ENCODE assay signal across 10 cellular contexts in the genomic region with DNA sequence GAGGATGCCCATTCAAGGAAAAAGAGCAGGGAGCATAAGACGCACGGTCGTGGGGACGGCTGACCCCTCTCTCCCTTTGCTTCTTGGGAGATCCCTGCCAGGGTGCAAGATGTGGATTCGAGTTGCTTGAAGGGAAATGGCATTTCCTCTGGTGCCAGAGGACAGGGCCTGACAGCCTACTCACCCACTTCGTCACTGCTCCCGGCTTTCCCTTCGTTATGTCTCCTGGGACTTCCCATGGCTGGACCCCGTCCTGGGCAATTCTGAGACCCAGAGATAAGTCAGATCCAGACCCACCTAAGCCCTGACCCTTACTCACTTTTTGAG. TPM values are rescaled to one million over a fixed set of nuclear protein-coding genes. Genes with fewer than 3 reads are reported as not detected.
A peak's percentile ranks its signal among the peaks of the same experiment; 100 is the strongest.
DNase-seq lines count a peak whose midpoint lies in the region; ATAC-seq and TF ChIP-seq lines count a peak whose summit lies in the region.
"Had no signal": no experiment of that assay in that cellular context is flagged by ENCODE, and none has a peak within 500 bp of the region (broad histone marks: within the 10 kb centered on the region; RNA-seq: fewer than 3 reads in every experiment).

No MANE protein-coding gene starts in this region.

- peaks cover 10 to 18% of the 10 kb centered on the region in 2 experiments for H3K36me3 ChIP-seq in HCT116 (ENCODE audit: control insufficient read depth in 1 of 2, insufficient read depth in 2 of 2, low read length in 2 of 2)
- H3K36me3 ChIP-seq in iPS DF 6.9 (ENCODE audit: control insufficient read depth, insufficient read depth, low read length), result peaks cover 31% of the 10 kb centered on the region
- H3K36me3 ChIP-seq in subcutaneous abdominal adipose tissue (ENCODE audit: control insufficient read depth in 5 of 5, insufficient read depth in 5 of 5, low read length in 5 of 5), result peaks cover 0 to 62% (median 51%) of the 10 kb centered on the region in 5 donors

- no peak for TF ChIP-seq RAD21 in HCT116 (IDR thresholded peaks at IDR 0.05; ENCODE audit: low read depth)

- H3K4me3 Mint-ChIP-seq in WTC11, result no peak overlapping the region

- CTCF ChIA-PET in HCT116 (lab: Charles Lee) (no interaction called here), WTC11 (lab: Charles Lee) (interaction anchor here (1.0 to 1.9 kb wide), 3 partner anchors 9 to 12 kb away, joined by 4 to 12 read pairs (median 4); no protein-coding TSS in a partner anchor)

- H3K9ac ChIP-seq in HCT116 (ENCODE audit: low read length) (peak overlapping the region; percentile 93), subcutaneous abdominal adipose tissue (ENCODE audit: low read length in 5 of 5) (peak overlapping the region in 2 of 5 donors; percentile 17 to 74)

- intact Hi-C loops in HCT116 (cut with micrococcal nuclease), result no loop called here

- DNase-seq in HCT116 (ENCODE audit: low read depth, low spot score) (no peak), WTC11 (ENCODE audit: low spot score) (no peak), iPS DF 6.9 (ENCODE audit: low read depth, low spot score) (no peak), COLO668 (lab: John Stamatoyannopoulos, UW; ENCODE audit: unreplicated experiment) (no peak)
- DNase-seq in activated CD8-positive, alpha-beta memory T cell treated with anti-CD3 and anti-CD28 coated beads for 24 hours, result no peak
- DNase-seq in stimulated activated CD4-positive, alpha-beta T cell treated with anti-CD3 and anti-CD28 coated beads, Interleukin-2, amount 100 ng/mL, for 48 hours, result no peak
- DNase-seq: NCI-H446 treated with DMSO at 0.1 percent for 48 hours; nucleus accumbens; stimulated activated naive CD8-positive, alpha-beta T cell treated with anti-CD3 and anti-CD28 coated beads, Interleukin-15, amount 100 ng/mL, for 72 hours had no signal

- RAD21 ChIA-PET in HCT116 (lab: Charles Lee; ENCODE audit: low non-redundant PET in 1 of 2, low total read pairs in 2 of 2, uncharacterized antibody in 2 of 2, unreplicated experiment in 2 of 2), result no interaction called here

- BruUV-seq in HCT116 (replicated peaks; lab: Mats Ljungman, UMichigan), result TSS peak; percentile 70

- no peaks in the 10 kb centered on the region for H3K27me3 Mint-ChIP-seq in WTC11 (ENCODE audit: low read depth)
- H3K27me3 Mint-ChIP-seq: stimulated activated naive CD8-positive, alpha-beta T cell treated with anti-CD3 and anti-CD28 coated beads, Interleukin-15, amount 100 ng/mL, for 72 hours had no signal

- no peaks in the 10 kb centered on the region for H4K20me1 ChIP-seq in HCT116 (ENCODE audit: insufficient read depth)

- WGBS in iPS DF 6.9 (ENCODE audit: insufficient coverage, insufficient read length), result no CpG with 5 or more reads among the region's 9 CpGs

- H3K4me1 ChIP-seq in HCT116 (ENCODE audit: control insufficient read depth in 1 of 2, insufficient read depth in 2 of 2, low read length in 2 of 2) (peaks cover 11 to 28% of the 10 kb centered on the region in 2 experiments), iPS DF 6.9 (ENCODE audit: control insufficient read depth, insufficient read depth, low read length) (peaks cover 5% of the 10 kb centered on the region), subcutaneous abdominal adipose tissue (ENCODE audit: control insufficient read depth in 5 of 5, insufficient read depth in 5 of 5, low read length in 5 of 5) (peaks cover 3 to 36% (median 27%) of the 10 kb centered on the region in 5 donors)

- peak overlapping the region; percentile 79 to 89 for H3K4me3 ChIP-seq in HCT116 (replicated peaks in 1 of 2; ENCODE audit: low read depth in 1 of 2, low read length in 2 of 2)
- peak overlapping the region; percentile 87; the same call in 1 of the 2 replicates for H3K4me3 ChIP-seq in iPS DF 6.9 (ENCODE audit: low read length)
- H3K4me3 ChIP-seq in subcutaneous abdominal adipose tissue (ENCODE audit: low read depth in 1 of 5, low read length in 5 of 5), result peak overlapping the region; percentile 60 to 100 (median 86)

- peak overlapping the region; percentile 100 for H3K27ac Mint-ChIP-seq in WTC11
- H3K27ac Mint-ChIP-seq: stimulated activated naive CD8-positive, alpha-beta T cell treated with anti-CD3 and anti-CD28 coated beads, Interleukin-15, amount 100 ng/mL, for 72 hours had no signal

- ATAC-seq in HCT116 (no peak), WTC11 (no peak)

- H2AFZ ChIP-seq in HCT116 (ENCODE audit: low read depth, low read length, poor library complexity, severe bottlenecking), result no peak overlapping the region

- H3K79me2 ChIP-seq in HCT116 (ENCODE audit: insufficient read depth, low read length), result peaks cover 32% of the 10 kb centered on the region

- POLR2A ChIA-PET in HCT116 (lab: Charles Lee), result no interaction called here
- POLR2A ChIA-PET in WTC11 (lab: Charles Lee), result interaction anchor here (0.6 kb wide), 1 partner anchor 42 kb away, joined by 3 read pairs; no protein-coding TSS in a partner anchor

- H3K9me3 ChIP-seq in HCT116 (ENCODE audit: control insufficient read depth in 1 of 2, insufficient read depth in 1 of 2, low read depth in 1 of 2, low read length in 2 of 2) (peaks cover 0 to 6% of the 10 kb centered on the region in 2 experiments; a peak in 1 of 4 replicates), iPS DF 6.9 (ENCODE audit: control insufficient read depth, insufficient read depth, low read length) (no peaks in the 10 kb centered on the region), subcutaneous abdominal adipose tissue (ENCODE audit: control insufficient read depth in 5 of 5, low read length in 5 of 5) (no peaks in the 10 kb centered on the region)

- no peak for TF ChIP-seq POLR2A in HCT116 (IDR thresholded peaks at IDR 0.05; ENCODE audit: borderline replicate concordance, extremely low read depth, insufficient read depth, insufficient read length)

- H3K9me3 Mint-ChIP-seq in WTC11, result no peaks in the 10 kb centered on the region
- H3K9me3 Mint-ChIP-seq: stimulated activated naive CD8-positive, alpha-beta T cell treated with anti-CD3 and anti-CD28 coated beads, Interleukin-15, amount 100 ng/mL, for 72 hours had no signal

- TF ChIP-seq CTCF in HCT116 (IDR thresholded peaks at IDR 0.05 in 2 of 3, conservative IDR thresholded peaks at IDR 0.05 in 1 of 3; ENCODE audit: borderline replicate concordance in 1 of 3, insufficient read depth in 1 of 3, low read depth in 2 of 3, low read length in 2 of 3) (no peak), WTC11 (IDR thresholded peaks at IDR 0.05) (no peak)

- H3K9me2 ChIP-seq in HCT116 (ENCODE audit: insufficient read depth), result no peaks in the 10 kb centered on the region

- H3K27ac ChIP-seq in HCT116 (ENCODE audit: low read depth, low read length) (peak overlapping the region; percentile 98), iPS DF 6.9 (ENCODE audit: low read length) (no peak overlapping the region), subcutaneous abdominal adipose tissue (ENCODE audit: low read depth, low read length) (peak overlapping the region; percentile 99)

- H3K4me2 ChIP-seq in HCT116 (ENCODE audit: low read length), result peak overlapping the region; percentile 99

- peaks cover 44% of the 10 kb centered on the region for H3K36me3 Mint-ChIP-seq in WTC11

- H3K27me3 ChIP-seq in HCT116 (ENCODE audit: insufficient read depth, low read length), result no peaks in the 10 kb centered on the region
- H3K27me3 ChIP-seq in iPS DF 6.9 (ENCODE audit: control insufficient read depth, insufficient read depth, low read length), result no peaks in the 10 kb centered on the region
- H3K27me3 ChIP-seq in subcutaneous abdominal adipose tissue (ENCODE audit: control insufficient read depth in 5 of 5, insufficient read depth in 4 of 5, low read length in 5 of 5), result no peaks in the 10 kb centered on the region

- peaks cover 23% of the 10 kb centered on the region for H3K4me1 Mint-ChIP-seq in WTC11

TF ChIP-seq in HCT116, 20 proteins besides CTCF, POLR2A, EP300 and RAD21 (continues in another document):
- TF ChIP-seq JUND (IDR thresholded peaks at IDR 0.05), result no peak
- TF ChIP-seq ZFX (IDR thresholded peaks at IDR 0.05), result no peak
- no peak for TF ChIP-seq TCF7L2 (IDR thresholded peaks at IDR 0.05; ENCODE audit: borderline replicate concordance, extremely low read depth, insufficient read depth, insufficient read length)
- TF ChIP-seq, protein P1, sequence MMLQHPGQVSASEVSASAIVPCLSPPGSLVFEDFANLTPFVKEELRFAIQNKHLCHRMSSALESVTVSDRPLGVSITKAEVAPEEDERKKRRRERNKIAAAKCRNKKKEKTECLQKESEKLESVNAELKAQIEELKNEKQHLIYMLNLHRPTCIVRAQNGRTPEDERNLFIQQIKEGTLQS (IDR thresholded peaks at IDR 0.05), result no peak
- TF ChIP-seq POLR2AphosphoS5 (IDR thresholded peaks at IDR 0.05; ENCODE audit: low read depth, low read length), result no peak
- TF ChIP-seq EZH2phosphoT487 (IDR thresholded peaks at IDR 0.05; ENCODE audit: borderline replicate concordance), result no peak
- TF ChIP-seq CEBPB (IDR thresholded peaks at IDR 0.05; ENCODE audit: low read depth), result no peak
- TF ChIP-seq SRF (IDR thresholded peaks at IDR 0.05; ENCODE audit: low read depth), result no peak

TF ChIP-seq in WTC11, 78 proteins besides CTCF, POLR2A, EP300 and RAD21:
- no peak for TF ChIP-seq EMX1 (CRISPR knock-in tag; IDR thresholded peaks at IDR 0.05)
- TF ChIP-seq, protein P2, sequence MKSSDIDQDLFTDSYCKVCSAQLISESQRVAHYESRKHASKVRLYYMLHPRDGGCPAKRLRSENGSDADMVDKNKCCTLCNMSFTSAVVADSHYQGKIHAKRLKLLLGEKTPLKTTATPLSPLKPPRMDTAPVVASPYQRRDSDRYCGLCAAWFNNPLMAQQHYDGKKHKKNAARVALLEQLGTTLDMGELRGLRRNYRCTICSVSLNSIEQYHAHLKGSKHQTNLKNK (CRISPR knock-in tag; IDR thresholded peaks at IDR 0.05), result no peak
- no peak for TF ChIP-seq GABPB1 (CRISPR knock-in tag; IDR thresholded peaks at IDR 0.05)
- no peak for TF ChIP-seq GTF2I (CRISPR knock-in tag; conservative IDR thresholded peaks at IDR 0.05)
- no peak for TF ChIP-seq FOXJ3 (CRISPR knock-in tag; IDR thresholded peaks at IDR 0.05; ENCODE audit: borderline replicate concordance)
- TF ChIP-seq NR1H2 (CRISPR knock-in tag; IDR thresholded peaks at IDR 0.05), result no peak
- TF ChIP-seq, protein P3, sequence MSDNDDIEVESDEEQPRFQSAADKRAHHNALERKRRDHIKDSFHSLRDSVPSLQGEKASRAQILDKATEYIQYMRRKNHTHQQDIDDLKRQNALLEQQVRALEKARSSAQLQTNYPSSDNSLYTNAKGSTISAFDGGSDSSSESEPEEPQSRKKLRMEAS (CRISPR knock-in tag; IDR thresholded peaks at IDR 0.05), result no peak

RNA-seq across cellular contexts. Expression of gene TBC1D17, which starts 1.2 kb away (rescaled TPM):
- total RNA-seq in HCT116 (2021; ENCODE audit: unreplicated experiment) (32.9 TPM), WTC11 (2021) (44.4 to 52.8 TPM (median 46.7 TPM) in 3 replicates)
- polyA plus RNA-seq in HCT116 (2012), result 25.9 and 27.8 TPM in 2 replicates

RNA-seq across cellular contexts. Expression of gene AKT1S1, which starts 1.6 kb away (rescaled TPM):
- total RNA-seq in HCT116 (2021; ENCODE audit: unreplicated experiment) (70.6 TPM), WTC11 (2021) (41.9 to 47.8 TPM (median 46.5 TPM) in 3 replicates)
- polyA plus RNA-seq in HCT116 (2012), result 49.3 and 54.5 TPM in 2 replicates

RNA-seq across cellular contexts. Expression of gene PNKP, which starts 11.3 kb away (rescaled TPM):
- total RNA-seq in HCT116 (2021; ENCODE audit: unreplicated experiment) (129 TPM), WTC11 (2021) (133 to 146 TPM (median 142 TPM) in 3 replicates)
- 53.4 and 61.0 TPM in 2 replicates for polyA plus RNA-seq in HCT116 (2012)

RNA-seq across cellular contexts. Expression of gene IL4I1, which starts 18.0 kb away (rescaled TPM):
- 0.71 TPM for total RNA-seq in HCT116 (2021; ENCODE audit: unreplicated experiment)
- 0.57 and 0.85 TPM in 2 replicates for polyA plus RNA-seq in HCT116 (2012)
- 0.83 to 1.4 TPM (median 0.99 TPM) in 3 replicates for total RNA-seq in WTC11 (2021)

RNA-seq across cellular contexts. Expression of gene PTOV1, which starts 27.7 kb away (rescaled TPM):
- total RNA-seq in HCT116 (2021; ENCODE audit: unreplicated experiment) (236 TPM), WTC11 (2021) (296 to 316 TPM (median 306 TPM) in 3 replicates)
- 179 and 183 TPM in 2 replicates for polyA plus RNA-seq in HCT116 (2012)
